9 cellular contexts compared by ENCODE assay signal in the genomic region with DNA sequence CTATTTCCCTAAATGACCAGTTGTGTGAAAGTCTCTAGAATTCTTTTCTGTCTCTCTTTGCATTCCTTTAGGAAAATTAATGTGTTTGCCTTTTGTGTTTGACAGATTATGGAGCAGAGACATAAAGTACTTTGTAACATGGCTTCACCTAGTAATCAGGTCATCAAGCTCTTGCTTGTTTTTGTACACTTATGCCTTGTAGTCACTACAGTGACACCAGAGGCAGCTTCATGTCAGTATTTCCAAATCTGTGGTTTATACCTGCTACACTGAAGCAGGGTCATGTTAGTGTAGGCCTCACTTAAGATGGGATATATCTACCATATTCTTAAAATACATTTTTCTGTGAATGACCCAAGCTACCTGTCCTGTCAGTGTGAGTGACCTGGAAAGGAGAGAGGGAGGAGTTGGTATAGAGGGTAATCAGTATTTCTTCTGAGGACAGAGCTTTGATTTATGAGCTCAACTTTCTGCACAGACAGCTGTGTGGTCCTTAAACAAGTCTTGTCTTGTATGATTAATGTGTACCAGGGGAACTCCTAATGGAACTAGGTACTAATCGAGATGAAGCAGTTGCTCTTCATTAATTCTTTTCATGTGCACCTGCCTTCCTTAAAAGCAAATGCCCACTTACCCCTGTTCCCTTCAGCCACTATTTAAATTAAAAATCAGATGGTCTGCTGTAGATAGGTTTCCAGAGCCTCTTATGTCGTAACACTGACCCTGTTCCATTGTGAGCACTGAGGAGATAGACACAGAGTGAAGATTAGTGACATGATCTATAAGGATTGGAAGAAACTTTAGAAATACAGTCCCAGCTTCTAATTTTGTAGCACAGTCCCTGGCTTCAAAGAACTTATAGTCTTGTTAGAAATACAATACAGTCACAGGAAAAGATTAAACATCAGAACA. TPM values are rescaled to one million over a fixed set of nuclear protein-coding genes. Genes with fewer than 3 reads are reported as not detected.
DNase-seq lines count a peak whose midpoint lies in the region; ATAC-seq and TF ChIP-seq lines count a peak whose summit lies in the region.
"Had no signal": no experiment of that assay in that cellular context is flagged by ENCODE, and none has a peak within 500 bp of the region (broad histone marks: within the 10 kb centered on the region; RNA-seq: fewer than 3 reads in every experiment).

No MANE protein-coding gene starts in this region.

- H3K27ac Mint-ChIP-seq in stimulated activated naive CD8-positive, alpha-beta T cell treated with anti-CD3 and anti-CD28 coated beads, Interleukin-15, amount 100 ng/mL, for 72 hours = peak overlapping the region; percentile 65 to 87

- H3K9me3 Mint-ChIP-seq in stimulated activated naive CD8-positive, alpha-beta T cell treated with anti-CD3 and anti-CD28 coated beads, Interleukin-15, amount 100 ng/mL, for 72 hours = no peaks in the 10 kb centered on the region

- intact Hi-C loops in Right ventricle myocardium superior (cut with DNase I) = no loop called here
- intact Hi-C loops in left ventricle myocardium superior (cut with micrococcal nuclease) = no loop called here

- H3K4me3 Mint-ChIP-seq in stimulated activated naive CD8-positive, alpha-beta T cell treated with anti-CD3 and anti-CD28 coated beads, Interleukin-15, amount 100 ng/mL, for 72 hours = peak overlapping the region in 1 of 2 donors; percentile 8

- H3K4me3 ChIP-seq in epithelial cell of esophagus (ENCODE audit: low read length) = no peak overlapping the region

- peaks cover 61% of the 10 kb centered on the region for H3K4me1 Mint-ChIP-seq in stimulated activated naive CD8-positive, alpha-beta T cell treated with anti-CD3 and anti-CD28 coated beads, Interleukin-15, amount 100 ng/mL, for 72 hours

- peak; percentile 19 for ATAC-seq in Right ventricle myocardium superior (ENCODE audit: poor library complexity)
- no peak for ATAC-seq in left ventricle myocardium superior
- peak; percentile 81 for ATAC-seq in stimulated activated naive CD8-positive, alpha-beta T cell treated with anti-CD3 and anti-CD28 coated beads, Interleukin-15, amount 100 ng/mL, for 72 hours
- ATAC-seq in HG03457 (IDR thresholded peaks at IDR 0.05; ENCODE audit: unreplicated experiment) = no peak
- ATAC-seq in GM19328 (IDR thresholded peaks at IDR 0.05; ENCODE audit: unreplicated experiment) = no peak
- ATAC-seq: sciatic nerve had no signal

- no peak for DNase-seq in Right ventricle myocardium superior
- DNase-seq in left ventricle myocardium superior = no peak
- DNase-seq in NCI-H69 (lab: John Stamatoyannopoulos, UW) = peak; percentile 94
- peak; percentile 69 for DNase-seq in epithelial cell of esophagus (ENCODE audit: low read depth)
- no peak for DNase-seq in stimulated activated naive CD8-positive, alpha-beta T cell treated with anti-CD3 and anti-CD28 coated beads, Interleukin-15, amount 100 ng/mL, for 72 hours
- no peak for DNase-seq in HuH-7.5 (ENCODE audit: low spot score)

- H3K27me3 Mint-ChIP-seq in stimulated activated naive CD8-positive, alpha-beta T cell treated with anti-CD3 and anti-CD28 coated beads, Interleukin-15, amount 100 ng/mL, for 72 hours = no peaks in the 10 kb centered on the region

- no peak for TF ChIP-seq CTCF in epithelial cell of esophagus (IDR thresholded peaks at IDR 0.05; ENCODE audit: insufficient read depth, low read depth, low read length, missing control alignments)

RNA-seq across cellular contexts. Expression of gene MACO1, which starts 45.7 kb away (rescaled TPM):
- total RNA-seq in Right ventricle myocardium superior (14.8 TPM), left ventricle myocardium superior (15.6 TPM)

RNA-seq across cellular contexts. Expression of gene RHCE, which starts 55.8 kb away (rescaled TPM):
- total RNA-seq in Right ventricle myocardium superior (1.0 TPM), left ventricle myocardium superior (1.0 TPM)

Comparison
In these comparisons a context has a peak if more than half of its experiments do, and no peak if none do; other contexts are left out.
1. ATAC-seq: peak in Right ventricle myocardium superior (single experiment) and stimulated activated naive CD8-positive, alpha-beta T cell treated with anti-CD3 and anti-CD28 coated beads, Interleukin-15, amount 100 ng/mL, for 72 hours (single experiment); none in left ventricle myocardium superior (single experiment), HG03457 (single experiment) and GM19328 (single experiment).
2. DNase-seq: peak in NCI-H69 (single experiment) and epithelial cell of esophagus (single experiment); none in Right ventricle myocardium superior (single experiment), left ventricle myocardium superior (single experiment), stimulated activated naive CD8-positive, alpha-beta T cell treated with anti-CD3 and anti-CD28 coated beads, Interleukin-15, amount 100 ng/mL, for 72 hours (0 of 2) and HuH-7.5 (single experiment).